Comparison of ENCODE assay signal across 16 cellular contexts in the genomic region with DNA sequence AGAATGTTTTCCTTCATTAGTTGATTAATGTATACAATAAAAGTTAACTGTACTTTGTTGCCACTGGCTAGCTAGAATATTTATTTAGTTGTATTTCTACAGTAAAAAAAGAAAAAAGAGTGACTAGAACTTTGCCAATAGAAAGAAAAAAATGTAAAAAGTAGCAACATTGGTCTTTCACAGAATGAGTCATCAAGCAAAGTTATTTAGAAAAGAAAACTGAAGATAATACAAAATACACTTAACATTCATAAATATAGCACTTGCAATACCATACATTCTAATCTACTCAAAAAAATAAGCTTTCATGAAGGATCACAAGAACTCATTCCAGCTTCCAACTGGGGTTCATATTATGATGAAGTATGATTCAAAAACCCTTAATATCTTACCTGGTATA.
DNase-seq lines count a peak whose midpoint lies in the region; ATAC-seq and TF ChIP-seq lines count a peak whose summit lies in the region.
"Had no signal": no experiment of that assay in that cellular context is flagged by ENCODE, and none has a peak within 500 bp of the region (broad histone marks: within the 10 kb centered on the region; RNA-seq: fewer than 3 reads in every experiment).

No MANE protein-coding gene starts in this region.

- H3K79me2 ChIP-seq in fibroblast of lung (ENCODE audit: control insufficient read depth, insufficient read depth, low read length) (no peaks in the 10 kb centered on the region), smooth muscle cell (ENCODE audit: low read depth) (no peaks in the 10 kb centered on the region)

- no peaks in the 10 kb centered on the region for H3K9me3 Mint-ChIP-seq in natural killer cell treated with Interleukin-12 subunit alpha and Interleukin-12 subunit beta and Interleukin-15 and Interleukin-18, amount 100 ng/mL, for 72 hours
- no peaks in the 10 kb centered on the region for H3K9me3 Mint-ChIP-seq in mesothelial cell of epicardium
- no peaks in the 10 kb centered on the region for H3K9me3 Mint-ChIP-seq in activated naive CD4-positive, alpha-beta T cell treated with anti-CD3 and anti-CD28 coated beads, Interleukin-2, amount 50 U/mL, for 72 hours

- H3K4me1 Mint-ChIP-seq in natural killer cell treated with Interleukin-12 subunit alpha and Interleukin-12 subunit beta and Interleukin-15 and Interleukin-18, amount 100 ng/mL, for 72 hours (ENCODE audit: low read depth in 2 of 2), result peaks cover 0 to 4% of the 10 kb centered on the region in 2 donors
- H3K4me1 Mint-ChIP-seq in mesothelial cell of epicardium, result no peaks in the 10 kb centered on the region

- no peak overlapping the region for H3K4me3 ChIP-seq in fibroblast of lung (replicated peaks in 1 of 4; ENCODE audit: control extremely low read depth in 1 of 4, insufficient read depth in 1 of 4, low read depth in 3 of 4, low read length in 4 of 4)
- H3K4me3 ChIP-seq in smooth muscle cell, result no peak overlapping the region
- H3K4me3 ChIP-seq: BLaER1 treated with 17β-estradiol and CSF1 and Interleukin-3, amounts not matched to agents 10 nM and 100 nM had no signal

- H3F3A ChIP-seq in smooth muscle cell (ENCODE audit: low read depth), result peaks cover 3% of the 10 kb centered on the region

- DNase-seq in EL (peak; percentile 10), amniotic epithelial cell (ENCODE audit: low read depth) (peak; percentile 15), fibroblast of lung (ENCODE audit: low read depth in 2 of 2) (peak; percentile 21 to 67), smooth muscle cell (lab: John Stamatoyannopoulos, UW; ENCODE audit: unreplicated experiment) (no peak), D341Med (ENCODE audit: low spot score) (no peak), mesothelial cell of epicardium (ENCODE audit: low spot score in 2 of 2, unreplicated experiment in 2 of 2) (no peak)
- no peak for DNase-seq in natural killer cell treated with Interleukin-12 subunit alpha and Interleukin-12 subunit beta and Interleukin-15 and Interleukin-18, amount 100 ng/mL, for 72 hours (ENCODE audit: low spot score)
- no peak for DNase-seq in activated naive CD4-positive, alpha-beta T cell treated with anti-CD3 and anti-CD28 coated beads, Interleukin-2, amount 50 U/mL, for 72 hours (ENCODE audit: low spot score in 2 of 2)
- DNase-seq: DMS153, MM.1S, NCI-H1105 treated with DMSO at 0.1 percent for 48 hours, NCI-H187 treated with DMSO at 0.1 percent for 48 hours, NCI-H446, NCI-H748 treated with DMSO at 0.1 percent for 48 hours had no signal

- H3K9ac ChIP-seq in fibroblast of lung (ENCODE audit: insufficient read depth, low read length) (no peak overlapping the region), smooth muscle cell (ENCODE audit: low read depth) (no peak overlapping the region)
- H3K9ac ChIP-seq: BLaER1 treated with 17β-estradiol and CSF1 and Interleukin-3, amounts not matched to agents 10 nM and 100 nM; KMS-11 had no signal

- H3K27me3 ChIP-seq in fibroblast of lung (ENCODE audit: control insufficient read depth, insufficient read depth, low read length) (no peaks in the 10 kb centered on the region), smooth muscle cell (ENCODE audit: low read depth) (no peaks in the 10 kb centered on the region)
- H3K27me3 ChIP-seq: BLaER1 treated with 17β-estradiol and CSF1 and Interleukin-3, amounts not matched to agents 10 nM and 100 nM had no signal

- H3K4me1 ChIP-seq in fibroblast of lung (ENCODE audit: control insufficient read depth, extremely low read depth, insufficient read depth, low read length) (no peaks in the 10 kb centered on the region), smooth muscle cell (ENCODE audit: low read depth) (no peaks in the 10 kb centered on the region)
- H3K4me1 ChIP-seq: BLaER1 treated with 17β-estradiol and CSF1 and Interleukin-3, amounts not matched to agents 10 nM and 100 nM had no signal

- no peak overlapping the region for H3K4me2 ChIP-seq in fibroblast of lung (ENCODE audit: extremely low read depth, insufficient read depth, low read length)
- no peak overlapping the region for H3K4me2 ChIP-seq in smooth muscle cell
- H3K4me2 ChIP-seq: BLaER1 treated with 17β-estradiol and CSF1 and Interleukin-3, amounts not matched to agents 10 nM and 100 nM; KMS-11 had no signal

- H3K27me3 Mint-ChIP-seq in natural killer cell treated with Interleukin-12 subunit alpha and Interleukin-12 subunit beta and Interleukin-15 and Interleukin-18, amount 100 ng/mL, for 72 hours, result no peaks in the 10 kb centered on the region
- no peaks in the 10 kb centered on the region for H3K27me3 Mint-ChIP-seq in mesothelial cell of epicardium (ENCODE audit: low read depth)

- TF ChIP-seq CTCF in fibroblast of lung (conservative IDR thresholded peaks at IDR 0.05 in 1 of 2, IDR thresholded peaks at IDR 0.05 in 1 of 2; ENCODE audit: low read depth in 1 of 2, low read length in 2 of 2) (no peak), smooth muscle cell (IDR thresholded peaks at IDR 0.05; ENCODE audit: borderline replicate concordance, insufficient read depth, poor library complexity, severe bottlenecking) (no peak), mesothelial cell of epicardium (IDR thresholded peaks at IDR 0.05; ENCODE audit: unreplicated experiment) (no peak)

- H4K20me1 ChIP-seq in fibroblast of lung (ENCODE audit: control insufficient read depth, extremely low read depth, insufficient read depth, low read length) (no peaks in the 10 kb centered on the region), smooth muscle cell (ENCODE audit: low read depth) (no peaks in the 10 kb centered on the region)
- H4K20me1 ChIP-seq: BLaER1 treated with 17β-estradiol and CSF1 and Interleukin-3, amounts not matched to agents 10 nM and 100 nM had no signal

- H3K4me3 Mint-ChIP-seq in natural killer cell treated with Interleukin-12 subunit alpha and Interleukin-12 subunit beta and Interleukin-15 and Interleukin-18, amount 100 ng/mL, for 72 hours, result no peak overlapping the region
- no peak overlapping the region for H3K4me3 Mint-ChIP-seq in mesothelial cell of epicardium

- H3K36me3 ChIP-seq in fibroblast of lung (ENCODE audit: control insufficient read depth, insufficient read depth, low read length) (no peaks in the 10 kb centered on the region), smooth muscle cell (ENCODE audit: low read depth) (peaks cover 5% of the 10 kb centered on the region)

- no peak for ATAC-seq in natural killer cell treated with Interleukin-12 subunit alpha and Interleukin-12 subunit beta and Interleukin-15 and Interleukin-18, amount 100 ng/mL, for 72 hours
- no peak for ATAC-seq in activated naive CD4-positive, alpha-beta T cell treated with anti-CD3 and anti-CD28 coated beads, Interleukin-2, amount 50 U/mL, for 72 hours

- H3K9me3 ChIP-seq in fibroblast of lung (ENCODE audit: control insufficient read depth, insufficient read depth, low read depth, low read length) (no peaks in the 10 kb centered on the region), smooth muscle cell (replicated peaks; ENCODE audit: low read depth) (no peaks in the 10 kb centered on the region)
- H3K9me3 ChIP-seq: BLaER1 treated with 17β-estradiol and CSF1 and Interleukin-3, amounts not matched to agents 10 nM and 100 nM had no signal

- H2AFZ ChIP-seq in fibroblast of lung (ENCODE audit: low read length) (no peak overlapping the region), smooth muscle cell (ENCODE audit: low read depth) (no peak overlapping the region)

- no peak overlapping the region for H3K27ac Mint-ChIP-seq in natural killer cell treated with Interleukin-12 subunit alpha and Interleukin-12 subunit beta and Interleukin-15 and Interleukin-18, amount 100 ng/mL, for 72 hours
- H3K27ac Mint-ChIP-seq in mesothelial cell of epicardium, result no peak overlapping the region
- H3K27ac Mint-ChIP-seq in activated naive CD4-positive, alpha-beta T cell treated with anti-CD3 and anti-CD28 coated beads, Interleukin-2, amount 50 U/mL, for 72 hours, result no peak overlapping the region

- H3K36me3 Mint-ChIP-seq in natural killer cell treated with Interleukin-12 subunit alpha and Interleukin-12 subunit beta and Interleukin-15 and Interleukin-18, amount 100 ng/mL, for 72 hours, result peaks cover 30% of the 10 kb centered on the region
- peaks cover 49% of the 10 kb centered on the region for H3K36me3 Mint-ChIP-seq in mesothelial cell of epicardium
- H3K36me3 Mint-ChIP-seq in activated naive CD4-positive, alpha-beta T cell treated with anti-CD3 and anti-CD28 coated beads, Interleukin-2, amount 50 U/mL, for 72 hours, result peaks cover 5 to 27% of the 10 kb centered on the region in 2 donors

- H3K27ac ChIP-seq in fibroblast of lung (ENCODE audit: insufficient read depth, low read length) (no peak overlapping the region), smooth muscle cell (ENCODE audit: low read depth) (peak overlapping the region; percentile 0)
- H3K27ac ChIP-seq: BLaER1 treated with 17β-estradiol and CSF1 and Interleukin-3, amounts not matched to agents 10 nM and 100 nM; KMS-11 had no signal

Comparison
In these comparisons a context has a peak if more than half of its experiments do, and no peak if none do; other contexts are left out.
1. DNase-seq: peak in EL (single experiment), amniotic epithelial cell (single experiment) and fibroblast of lung (2 of 2); none in smooth muscle cell (single experiment), D341Med (single experiment), natural killer cell treated with Interleukin-12 subunit alpha and Interleukin-12 subunit beta and Interleukin-15 and Interleukin-18, amount 100 ng/mL, for 72 hours (single experiment), mesothelial cell of epicardium (0 of 2) and activated naive CD4-positive, alpha-beta T cell treated with anti-CD3 and anti-CD28 coated beads, Interleukin-2, amount 50 U/mL, for 72 hours (0 of 2).